In the genomic region with DNA sequence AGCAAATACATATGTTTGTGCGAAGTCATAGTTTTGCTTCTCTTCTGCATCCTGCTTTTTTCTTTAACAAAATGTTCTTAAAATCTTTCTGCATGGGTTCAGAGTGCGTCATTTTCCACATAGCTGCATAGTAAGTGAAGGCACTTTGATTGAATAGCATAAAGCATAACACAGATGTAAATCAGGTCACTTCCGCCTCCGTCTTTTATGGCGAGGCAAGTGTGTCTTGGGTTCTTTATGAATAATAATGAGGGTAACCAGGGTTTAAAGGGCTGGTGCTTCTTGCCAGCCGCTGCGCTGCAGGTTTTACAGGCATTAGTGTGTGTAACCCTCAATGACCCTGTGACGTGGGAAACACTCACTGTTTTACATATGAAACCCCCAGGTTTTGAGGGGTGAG, we compare ENCODE assay signal across 28 cellular contexts.
"Had no signal": no experiment of that assay in that cellular context is flagged by ENCODE, and none has a peak within 500 bp of the region (broad histone marks: within the 10 kb centered on the region; RNA-seq: fewer than 3 reads in every experiment).

No MANE protein-coding gene starts in this region.

- H3K27me3 Mint-ChIP-seq: activated B cell treated with CpG ODN at 0.5 μM for 24 hours had no signal

- H3K9me3 ChIP-seq: body of pancreas, colonic mucosa, esophagus squamous epithelium, gastroesophageal sphincter, heart right ventricle had no signal

- ATAC-seq: activated CD4-positive, CD25-positive, alpha-beta regulatory T cell treated with anti-CD3 and anti-CD28 coated beads, Interleukin-2, amount 50 U/mL, for 24 hours; activated CD8-positive, alpha-beta T cell treated with anti-CD3 and anti-CD28 coated beads for 36 hours; activated T-cell treated with anti-CD3 and anti-CD28 coated beads, Interleukin-2, amount 50 U/mL, for 4 hours; activated T-helper 17 cell treated with anti-CD3 and anti-CD28 coated beads, Interleukin-2, amount 50 U/mL, for 72 hours; body of pancreas; gastroesophageal sphincter; heart right ventricle had no signal

- H3K4me3 Mint-ChIP-seq: activated B cell treated with CpG ODN at 0.5 μM for 24 hours; activated CD8-positive, alpha-beta T cell treated with anti-CD3 and anti-CD28 coated beads for 36 hours; activated naive CD8-positive, alpha-beta T cell; activated T-cell treated with anti-CD3 and anti-CD28 coated beads, Interleukin-2, amount 50 U/mL, for 4 hours; activated T-helper 17 cell treated with anti-CD3 and anti-CD28 coated beads, Interleukin-2, amount 50 U/mL, for 72 hours had no signal

- DNase-seq: activated B cell treated with CpG ODN at 0.5 μM for 24 hours; activated CD4-positive, alpha-beta T cell treated with anti-CD3 and anti-CD28 coated beads for 48 hours; activated CD4-positive, alpha-beta T cell treated with anti-CD3 and anti-CD28 coated beads, Interleukin-2, amount 50 U/mL, for 1 hour; activated CD4-positive, alpha-beta T cell treated with anti-CD3 and anti-CD28 coated beads, Interleukin-2, amount 50 U/mL, for 48 hours; activated CD8-positive, alpha-beta memory T cell treated with anti-CD3 and anti-CD28 coated beads for 24 hours; activated CD8-positive, alpha-beta T cell treated with anti-CD3 and anti-CD28 coated beads for 36 hours; activated effector memory CD4-positive, alpha-beta T cell treated with Interleukin-2 at 50 U/mL for 16 hours; activated gamma-delta T cell treated with Interleukin-2 at 50 U/mL for 16 hours; activated naive CD4-positive, alpha-beta T cell treated with anti-CD3 and anti-CD28 coated beads, Interleukin-2, amount 50 U/mL, for 16 hours; activated naive CD4-positive, alpha-beta T cell treated with Interleukin-2 at 50 U/mL for 16 hours; activated T-cell treated with anti-CD3 and anti-CD28 coated beads, Interleukin-2, amount 50 U/mL, for 4 hours; amniotic stem cell; anterior cingulate cortex; body of pancreas; central memory CD4-positive, alpha-beta T cell; cerebellar nuclear complex; colonic mucosa; effector CD8-positive, alpha-beta T cell; esophagus squamous epithelium; foreskin melanocyte; heart right ventricle; T1000; WERI-Rb-1 had no signal

- H3K27me3 ChIP-seq: body of pancreas, colonic mucosa had no signal

- H3K4me3 ChIP-seq: body of pancreas, colonic mucosa, esophagus squamous epithelium, gastroesophageal sphincter, heart right ventricle had no signal

- H3K9me3 Mint-ChIP-seq: activated B cell treated with CpG ODN at 0.5 μM for 24 hours; activated CD8-positive, alpha-beta T cell treated with anti-CD3 and anti-CD28 coated beads for 36 hours; activated T-cell treated with anti-CD3 and anti-CD28 coated beads, Interleukin-2, amount 50 U/mL, for 4 hours had no signal

- H3K4me1 ChIP-seq: body of pancreas, colonic mucosa, esophagus squamous epithelium, gastroesophageal sphincter, heart right ventricle had no signal

- H3K36me3 Mint-ChIP-seq: activated naive CD8-positive, alpha-beta T cell had no signal

- H3K27ac ChIP-seq: body of pancreas, colonic mucosa, epithelial cell of prostate, esophagus squamous epithelium, gastroesophageal sphincter, heart right ventricle, WERI-Rb-1 had no signal

- H3K4me1 Mint-ChIP-seq: activated B cell treated with CpG ODN at 0.5 μM for 24 hours had no signal

- H3K36me3 ChIP-seq: colonic mucosa, esophagus squamous epithelium, gastroesophageal sphincter, heart right ventricle, WERI-Rb-1 had no signal

- H3K27ac Mint-ChIP-seq: activated B cell treated with CpG ODN at 0.5 μM for 24 hours; activated CD8-positive, alpha-beta T cell treated with anti-CD3 and anti-CD28 coated beads for 36 hours; activated naive CD8-positive, alpha-beta T cell; activated T-helper 17 cell treated with anti-CD3 and anti-CD28 coated beads, Interleukin-2, amount 50 U/mL, for 72 hours had no signal
